12 cellular contexts compared by ENCODE assay signal in the genomic region with DNA sequence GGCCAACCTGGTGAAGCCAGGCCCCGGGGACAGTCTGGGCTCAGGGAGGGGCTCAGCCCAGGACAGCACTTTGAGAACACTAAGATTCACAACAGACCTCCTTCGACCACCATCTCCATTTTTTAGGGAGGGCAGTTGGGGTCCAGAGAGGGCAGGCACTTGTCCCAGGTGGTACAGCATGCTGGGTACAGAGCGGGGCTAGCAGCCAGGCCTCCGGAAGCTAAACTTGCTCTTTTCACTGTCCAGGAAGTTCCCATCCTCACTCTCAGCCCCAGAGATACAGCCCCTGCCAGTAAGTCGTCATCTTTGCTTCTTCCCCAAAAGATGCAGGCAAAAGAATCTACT. TPM values are rescaled to one million over a fixed set of nuclear protein-coding genes. Genes with fewer than 3 reads are reported as not detected.
DNase-seq lines count a peak whose midpoint lies in the region; FAIRE-seq and TF ChIP-seq lines count a peak whose summit lies in the region.
"Had no signal": no experiment of that assay in that cellular context is flagged by ENCODE, and none has a peak within 500 bp of the region (broad histone marks: within the 10 kb centered on the region; RNA-seq: fewer than 3 reads in every experiment).

No MANE protein-coding gene starts in this region.

- no peaks in the 10 kb centered on the region for H4K20me1 ChIP-seq in H1 (replicated peaks in 1 of 2; ENCODE audit: control insufficient read depth in 1 of 2, insufficient read depth in 2 of 2, low read length in 2 of 2)
- H4K20me1 ChIP-seq: BLaER1 treated with 17β-estradiol and CSF1 and Interleukin-3, amounts not matched to agents 10 nM and 100 nM had no signal

- H3K9ac ChIP-seq in HUES48 (ENCODE audit: low read depth, low read length) (no peak overlapping the region), H1 (replicated peaks in 1 of 4; ENCODE audit: extremely low read depth in 1 of 4, low read depth in 3 of 4, low read length in 3 of 4) (peak overlapping the region in 1 of 4 experiments; percentile 18; a peak in 2 of 7 replicates), mesendoderm (ENCODE audit: low read length) (peak overlapping the region; percentile 16)

- H3K4me1 ChIP-seq in HUES48 (ENCODE audit: control insufficient read depth, insufficient read depth, low read length) (peaks cover 18% of the 10 kb centered on the region), H1 (replicated peaks in 1 of 4; ENCODE audit: control insufficient read depth in 3 of 4, insufficient read depth in 4 of 4, low read length in 3 of 4) (peaks cover 6 to 18% (median 16%) of the 10 kb centered on the region in 4 experiments), mesendoderm (ENCODE audit: control insufficient read depth, low read depth, low read length) (peaks cover 4% of the 10 kb centered on the region), spleen (peaks cover 2 to 37% (median 26%) of the 10 kb centered on the region in 6 donors)

- H2AK5ac ChIP-seq in H1 (ENCODE audit: low read depth, low read length) (no peak overlapping the region), mesendoderm (ENCODE audit: low read length) (no peak overlapping the region)

- TF ChIP-seq EP300 in H1 (IDR thresholded peaks at IDR 0.05; ENCODE audit: borderline replicate concordance in 1 of 2, low read depth in 2 of 2, low read length in 2 of 2), result no peak

- no peak for TF ChIP-seq CTCF in H1 (IDR thresholded peaks at IDR 0.05; ENCODE audit: control extremely low read depth in 1 of 3, insufficient read depth in 1 of 3, low read depth in 1 of 3, low read length in 3 of 3)
- TF ChIP-seq CTCF in spleen (IDR thresholded peaks at IDR 0.05 in 8 of 11, conservative IDR thresholded peaks at IDR 0.05 in 3 of 11), result no peak

- TF ChIP-seq POLR2A in H1 (IDR thresholded peaks at IDR 0.05; ENCODE audit: control extremely low read depth in 1 of 2, low read depth in 2 of 2, low read length in 2 of 2), result no peak
- TF ChIP-seq POLR2A in spleen (IDR thresholded peaks at IDR 0.05), result no peak

- no peak for FAIRE-seq in H1 (lab: Jason Lieb, UNC)

- H4K5ac ChIP-seq in H1 (ENCODE audit: insufficient read length, low read depth, low read length) (no peak overlapping the region), mesendoderm (ENCODE audit: low read length) (no peak overlapping the region)

- peak overlapping the region; percentile 78; the same call in 1 of the 2 replicates for H3K18ac ChIP-seq in H1 (ENCODE audit: extremely low read depth, low read length)
- H3K18ac ChIP-seq in mesendoderm (ENCODE audit: low read length), result no peak overlapping the region

- H3K4me3 ChIP-seq in HUES48 (ENCODE audit: low read depth, low read length) (no peak overlapping the region), H1 (ENCODE audit: extremely low read depth in 1 of 4, insufficient read depth in 2 of 4, low read depth in 3 of 4, low read length in 4 of 4) (no peak overlapping the region), mesendoderm (ENCODE audit: low read length) (no peak overlapping the region), spleen (no peak overlapping the region)
- H3K4me3 ChIP-seq: BLaER1 treated with 17β-estradiol and CSF1 and Interleukin-3, amounts not matched to agents 10 nM and 100 nM had no signal

- H3K23me2 ChIP-seq in H1 (ENCODE audit: low read depth, low read length), result no peaks in the 10 kb centered on the region; the same call in 1 of the 2 replicates

- H3K27me3 ChIP-seq in HUES48 (ENCODE audit: control insufficient read depth, insufficient read depth, low read length) (no peaks in the 10 kb centered on the region), H1 (replicated peaks in 1 of 4; ENCODE audit: control insufficient read depth in 3 of 4, extremely low read depth in 1 of 4, insufficient read depth in 3 of 4, low read length in 3 of 4) (peaks cover 0 to 5% (median 2%) of the 10 kb centered on the region in 4 experiments; a peak in 2 of 7 replicates), mesendoderm (ENCODE audit: insufficient read depth, low read length, poor library complexity) (no peaks in the 10 kb centered on the region), spleen (replicated peaks in 1 of 7) (peaks cover 0 to 10% (median 0%) of the 10 kb centered on the region in 7 donors)

- no peak overlapping the region for H3K56ac ChIP-seq in H1 (replicated peaks; ENCODE audit: insufficient read length, low read depth, low read length)
- H3K56ac ChIP-seq in mesendoderm (ENCODE audit: low read length), result peak overlapping the region; percentile 25

- intact Hi-C loops in spleen (cut with DNase I; ENCODE audit: low total_unique reads), result no loop called here

- H4K8ac ChIP-seq in H1 (ENCODE audit: extremely low read depth, insufficient read depth, low read length), result peak overlapping the region; percentile 30; the same call in 1 of the 2 replicates
- no peak overlapping the region for H4K8ac ChIP-seq in mesendoderm (ENCODE audit: low read depth, low read length)

- no peak for DNase-seq in H1 (ENCODE audit: low read depth in 1 of 2, low spot score in 2 of 2)
- no peak for DNase-seq in mesendoderm
- DNase-seq in spleen, result no peak
- no peak for DNase-seq in epidermal melanocyte (ENCODE audit: insufficient read length, low spot score)
- DNase-seq in NCI-H2081 (lab: John Stamatoyannopoulos, UW), result no peak
- DNase-seq in substantia nigra (lab: John Stamatoyannopoulos, UW), result no peak
- no peak for DNase-seq in NCI-H2196 (lab: John Stamatoyannopoulos, UW; ENCODE audit: unreplicated experiment)
- DNase-seq: activated CD4-positive, CD25-positive, alpha-beta regulatory T cell treated with anti-CD3 and anti-CD28 coated beads, Interleukin-2, amount 50 U/mL, for 72 hours; NCI-H2107 had no signal

- no peak overlapping the region for H4K91ac ChIP-seq in H1 (replicated peaks; ENCODE audit: insufficient read length, low read length)

- CTCF ChIA-PET in H1 (lab: Charles Lee; ENCODE audit: partially characterized antibody), result interaction anchor here (0.9 to 9.2 kb wide), 14 partner anchors 9 to 184 kb away, joined by 3 to 225 read pairs (median 3); a partner anchor contains a TSS

- H2BK120ac ChIP-seq in H1 (replicated peaks; ENCODE audit: low read depth, low read length), result no peak overlapping the region
- no peak overlapping the region for H2BK120ac ChIP-seq in mesendoderm (ENCODE audit: low read depth, low read length)

- no peaks in the 10 kb centered on the region for H3K79me2 ChIP-seq in H1 (ENCODE audit: control insufficient read depth in 1 of 2, insufficient read depth in 2 of 2, low read length in 2 of 2)
- H3K79me2 ChIP-seq in mesendoderm (ENCODE audit: control insufficient read depth, insufficient read depth, low read length), result no peaks in the 10 kb centered on the region

- H2BK5ac ChIP-seq in H1 (ENCODE audit: low read depth, low read length) (0 out of 2 replicates have a peak overlapping the region, but pooled peaks have one; percentile 87), mesendoderm (ENCODE audit: low read length) (no peak overlapping the region)

- WGBS in H1 (ENCODE audit: extremely low coverage in 1 of 2, insufficient coverage in 1 of 2, insufficient read length in 1 of 2, insufficient replicate concordance in 2 of 2, low coverage in 1 of 2, low lambda C conversion rate in 2 of 2, missing lambda C conversion rate in 1 of 2), 2 experiments, result 74% methylated on average over 5 of the region's 5 CpGs; no CpG with 5 or more reads in 1 of the 2 experiments
- WGBS in mesendoderm (ENCODE audit: extremely low coverage, insufficient coverage, low lambda C conversion rate), result no CpG with 5 or more reads among the region's 5 CpGs
- WGBS in spleen, 5 donors, result 64 to 73% (median 70%) methylated on average over 4 to 5 of the region's 5 CpGs

- H2BK12ac ChIP-seq in H1 (ENCODE audit: low read depth, low read length), result peak overlapping the region; percentile 98; the same call in 1 of the 2 replicates

- H3K9me3 ChIP-seq in HUES48 (ENCODE audit: control insufficient read depth, insufficient read depth, low read length) (no peaks in the 10 kb centered on the region), H1 (ENCODE audit: insufficient read depth in 2 of 2, low read depth in 1 of 2, low read length in 1 of 2) (no peaks in the 10 kb centered on the region), spleen (no peaks in the 10 kb centered on the region)

- peak overlapping the region; percentile 88 for H2AFZ ChIP-seq in H1 (ENCODE audit: low read length)

- H3K4me2 ChIP-seq in H1 (ENCODE audit: insufficient read depth in 1 of 2, low read depth in 2 of 2, low read length in 2 of 2) (peak overlapping the region; percentile 11 to 37; a peak in 1 of 4 replicates), mesendoderm (ENCODE audit: low read length) (no peak overlapping the region)

- H3K23ac ChIP-seq in H1 (ENCODE audit: insufficient read length) (no peak overlapping the region), mesendoderm (ENCODE audit: low read length) (no peak overlapping the region)

- no peaks in the 10 kb centered on the region for H3K79me1 ChIP-seq in H1 (ENCODE audit: low read depth, low read length)
- H3K79me1 ChIP-seq in mesendoderm (ENCODE audit: low read length), result no peaks in the 10 kb centered on the region

- H3K4ac ChIP-seq in H1 (replicated peaks; ENCODE audit: insufficient read length, low read depth, low read length), result no peak overlapping the region
- H3K4ac ChIP-seq in mesendoderm (ENCODE audit: low read depth, low read length), result no peak overlapping the region

- H3K14ac ChIP-seq in H1 (ENCODE audit: insufficient read length), result no peak overlapping the region

- H3K36me3 ChIP-seq in HUES48 (ENCODE audit: control insufficient read depth, insufficient read depth, low read length), result no peaks in the 10 kb centered on the region
- no peaks in the 10 kb centered on the region for H3K36me3 ChIP-seq in H1 (ENCODE audit: control insufficient read depth in 2 of 4, insufficient read depth in 4 of 4, low read length in 3 of 4)
- no peaks in the 10 kb centered on the region for H3K36me3 ChIP-seq in mesendoderm (ENCODE audit: control insufficient read depth, insufficient read depth, low read length)
- no peaks in the 10 kb centered on the region for H3K36me3 ChIP-seq in spleen
- H3K36me3 ChIP-seq: BLaER1 treated with 17β-estradiol and CSF1 and Interleukin-3, amounts not matched to agents 10 nM and 100 nM had no signal

- POLR2A ChIA-PET in H1 (lab: Charles Lee; ENCODE audit: partially characterized antibody), result interaction anchor here (0.5 to 3.7 kb wide), 9 partner anchors 9 to 188 kb away, joined by 3 to 13 read pairs (median 7); a partner anchor contains a TSS

- TF ChIP-seq RAD21 in H1 (IDR thresholded peaks at IDR 0.05 in 1 of 2, conservative IDR thresholded peaks at IDR 0.05 in 1 of 2; ENCODE audit: low read depth in 2 of 2, low read length in 2 of 2), result no peak

- H2BK20ac ChIP-seq in H1 (ENCODE audit: low read length), result no peak overlapping the region

- H3K27ac ChIP-seq in HUES48 (ENCODE audit: low read depth, low read length) (peak overlapping the region; percentile 78), H1 (ENCODE audit: low read depth, low read length) (peak overlapping the region; percentile 52; the same call in 1 of the 2 replicates), mesendoderm (ENCODE audit: low read depth, low read length) (no peak overlapping the region), spleen (peak overlapping the region in 7 of 8 donors; percentile 59 to 83 (median 76)), substantia nigra (ENCODE audit: low read depth, low read length, poor library complexity, severe bottlenecking) (no peak overlapping the region)

- H2BK15ac ChIP-seq in H1 (ENCODE audit: low read length) (peak overlapping the region; percentile 6), mesendoderm (replicated peaks; ENCODE audit: low read depth) (no peak overlapping the region)

RNA-seq across cellular contexts. Expression of a gene that starts 6.6 kb away (rescaled TPM):
- total RNA-seq in H1 (2021; fragmentation: NEBNext Ultra II Directional; extraction: Animal tissue kit (Norgen Biotek cat#: 25700)), result 5.7 and 6.8 TPM in 2 replicates
- polyA plus RNA-seq in H1 (2011; rRNA removed), result 7.9 and 10.8 TPM in 2 replicates
- polyA plus RNA-seq in H1 (2011; cell fraction: cytosol; rRNA removed), result 7.0 TPM
- polyA plus RNA-seq in H1 (2011; cell fraction: nucleus; rRNA removed), result 9.4 TPM
- 5.8 to 13.8 TPM (median 7.0 TPM) in 4 replicates for polyA plus RNA-seq in H1 (2012, experiment 1 of 2)
- 62.0 TPM for polyA plus RNA-seq in H1 (2012, experiment 2 of 2)
- 4.5 TPM for polyA plus RNA-seq in H1 (2013, experiment 1 of 2)
- polyA plus RNA-seq in H1 (2013, experiment 2 of 2), result 6.3 TPM
- 3.0 and 3.2 TPM in 2 replicates for polyA minus RNA-seq in H1 (2011; rRNA and poly(A)+ RNA removed)
- 6.1 TPM for polyA minus RNA-seq in H1 (2011; cell fraction: cytosol; rRNA and poly(A)+ RNA removed)
- polyA minus RNA-seq in H1 (2011; cell fraction: nucleus; rRNA and poly(A)+ RNA removed), result 4.5 TPM
- 1.4 TPM for polyA plus RNA-seq in mesendoderm (2013, experiment 1 of 2)
- polyA plus RNA-seq in mesendoderm (2013, experiment 2 of 2), result 2.3 TPM
- total RNA-seq in spleen, result 10 to 100 TPM; 34.3 to 57.1 (median 39.5) TPM
- 10 to 100 TPM in 2 of 3 donors, 1 to 10 TPM in 1; 6.5 to 17.6 (median 14.1) TPM for polyA plus RNA-seq in spleen
- total RNA-seq: activated T-helper 17 cell treated with anti-CD3 and anti-CD28 coated beads, Interleukin-2, amount 50 U/mL, for 72 hours had no signal

RNA-seq across cellular contexts. Expression of a gene that starts 26.2 kb away (rescaled TPM):
- total RNA-seq in H1 (2021; fragmentation: NEBNext Ultra II Directional; extraction: Animal tissue kit (Norgen Biotek cat#: 25700)), result 0.22 and 0.23 TPM in 2 replicates
- polyA plus RNA-seq in H1 (2011; rRNA removed) (0.62 and 1.4 TPM in 2 replicates), spleen (1 to 10 TPM; 2.6 to 4.3 (median 3.0) TPM)
- polyA plus RNA-seq in H1 (2011; cell fraction: cytosol; rRNA removed), result 1.7 TPM
- 3.9 TPM for polyA plus RNA-seq in H1 (2011; cell fraction: nucleus; rRNA removed)
- polyA plus RNA-seq in H1 (2012, experiment 1 of 2), result 0.43 to 0.91 TPM (median 0.72 TPM) in 4 replicates
- 1.0 TPM for polyA plus RNA-seq in H1 (2012, experiment 2 of 2)
- polyA plus RNA-seq in H1 (2013, experiment 1 of 2), result 0.08 TPM
- polyA plus RNA-seq in H1 (2013, experiment 2 of 2), result 0.09 TPM
- 0.95 and 1.1 TPM in 2 replicates for polyA minus RNA-seq in H1 (2011; rRNA and poly(A)+ RNA removed)
- polyA minus RNA-seq in H1 (2011; cell fraction: cytosol; rRNA and poly(A)+ RNA removed), result 0.81 TPM
- polyA minus RNA-seq in H1 (2011; cell fraction: nucleus; rRNA and poly(A)+ RNA removed), result 2.9 TPM
- polyA plus RNA-seq in mesendoderm (2013, experiment 1 of 2), result 0.20 TPM
- 0.28 TPM for polyA plus RNA-seq in mesendoderm (2013, experiment 2 of 2)
- 10 to 100 TPM in 5 of 7 donors, 1 to 10 TPM in 2; 6.8 to 20.4 (median 12.3) TPM for total RNA-seq in spleen

RNA-seq across cellular contexts. Expression of a gene that starts 32.6 kb away (rescaled TPM):
- total RNA-seq in H1 (2021; fragmentation: NEBNext Ultra II Directional; extraction: Animal tissue kit (Norgen Biotek cat#: 25700)), result 40.2 and 43.8 TPM in 2 replicates
- polyA plus RNA-seq in H1 (2011; rRNA removed) (76.3 and 113 TPM in 2 replicates), spleen (10 to 100 TPM; 39.3 to 63.6 (median 52.7) TPM)
- polyA plus RNA-seq in H1 (2011; cell fraction: cytosol; rRNA removed), result 75.7 TPM
- polyA plus RNA-seq in H1 (2011; cell fraction: nucleus; rRNA removed), result 349 TPM
- 35.5 to 56.1 TPM (median 47.0 TPM) in 4 replicates for polyA plus RNA-seq in H1 (2012, experiment 1 of 2)
- polyA plus RNA-seq in H1 (2012, experiment 2 of 2), result 45.1 TPM
- 69.5 TPM for polyA plus RNA-seq in H1 (2013, experiment 1 of 2)
- polyA plus RNA-seq in H1 (2013, experiment 2 of 2), result 71.8 TPM
- 31.1 and 40.9 TPM in 2 replicates for polyA minus RNA-seq in H1 (2011; rRNA and poly(A)+ RNA removed)
- polyA minus RNA-seq in H1 (2011; cell fraction: cytosol; rRNA and poly(A)+ RNA removed), result 34.5 TPM
- polyA minus RNA-seq in H1 (2011; cell fraction: nucleus; rRNA and poly(A)+ RNA removed), result 39.8 TPM
- polyA plus RNA-seq in mesendoderm (2013, experiment 1 of 2), result 14.4 TPM
- 13.9 TPM for polyA plus RNA-seq in mesendoderm (2013, experiment 2 of 2)
- 10 to 100 TPM; 26.3 to 40.8 (median 32.0) TPM for total RNA-seq in spleen

RNA-seq across cellular contexts. Expression of a gene that starts 43.4 kb away (rescaled TPM):
- total RNA-seq in H1 (2021; fragmentation: NEBNext Ultra II Directional; extraction: Animal tissue kit (Norgen Biotek cat#: 25700)), result 1,461 and 1,535 TPM in 2 replicates
- polyA plus RNA-seq in H1 (2011; rRNA removed), result 895 and 1,153 TPM in 2 replicates
- polyA plus RNA-seq in H1 (2011; cell fraction: cytosol; rRNA removed), result 859 TPM
- polyA plus RNA-seq in H1 (2011; cell fraction: nucleus; rRNA removed), result 858 TPM
- polyA plus RNA-seq in H1 (2012, experiment 1 of 2), result 2,371 to 2,868 TPM (median 2,459 TPM) in 4 replicates
- polyA plus RNA-seq in H1 (2012, experiment 2 of 2), result 3,437 TPM
- polyA plus RNA-seq in H1 (2013, experiment 1 of 2), result 1,345 TPM
- polyA plus RNA-seq in H1 (2013, experiment 2 of 2), result 1,427 TPM
- polyA minus RNA-seq in H1 (2011; rRNA and poly(A)+ RNA removed), result 388 and 391 TPM in 2 replicates
- polyA minus RNA-seq in H1 (2011; cell fraction: cytosol; rRNA and poly(A)+ RNA removed), result 705 TPM
- polyA minus RNA-seq in H1 (2011; cell fraction: nucleus; rRNA and poly(A)+ RNA removed), result 403 TPM
- 1,625 TPM for polyA plus RNA-seq in mesendoderm (2013, experiment 1 of 2)
- 1,633 TPM for polyA plus RNA-seq in mesendoderm (2013, experiment 2 of 2)
- 1,000 to 10,000 TPM; 1,915 to 2,864 (median 2,469) TPM for total RNA-seq in spleen
- 1,000 to 10,000 TPM; 2,005 to 3,321 (median 2,533) TPM for polyA plus RNA-seq in spleen

Comparison
In these comparisons a context has a peak if more than half of its experiments do, and no peak if none do; other contexts are left out.
1. H3K27ac ChIP-seq: peak in HUES48 (single experiment), H1 (single experiment) and spleen (7 of 8); none in mesendoderm (single experiment) and substantia nigra (single experiment).